ENCODE assay signal across 1 cellular context in genomic region chr11:126561327-126561893, GRCh38.
A peak's percentile ranks its signal among the peaks of the same experiment; 100 is the strongest.
TF ChIP-seq lines count a peak whose summit lies in the region.

No MANE protein-coding gene starts in this region.

TF ChIP-seq in HepG2, 621 proteins besides CTCF, POLR2A, EP300 and RAD21 (continued from another document and continues in another):
- no peak for TF ChIP-seq PBX2 (CRISPR knock-in tag; IDR thresholded peaks at IDR 0.05)
- TF ChIP-seq TFE3 (CRISPR knock-in tag; IDR thresholded peaks at IDR 0.05), result peak; percentile 57; the same call in 1 of the 2 replicates
- TF ChIP-seq ZNF331 (CRISPR knock-in tag; IDR thresholded peaks at IDR 0.05), result peak; percentile 61; the same call in 1 of the 2 replicates
- TF ChIP-seq MAX (IDR thresholded peaks at IDR 0.05), result no peak
- TF ChIP-seq AFF4 (CRISPR knock-in tag; IDR thresholded peaks at IDR 0.05), result no peak
- TF ChIP-seq ZNF264 (CRISPR knock-in tag; IDR thresholded peaks at IDR 0.05), result peak; percentile 38; the same call in 1 of the 2 replicates
- no peak for TF ChIP-seq ZNF3 (CRISPR knock-in tag; IDR thresholded peaks at IDR 0.05)
- TF ChIP-seq SNRNP70 (IDR thresholded peaks at IDR 0.05; ENCODE audit: low read depth, low read length), result no peak
- TF ChIP-seq SIX4 (CRISPR knock-in tag; IDR thresholded peaks at IDR 0.05), result peak; percentile 49; the same call in 1 of the 2 replicates
- TF ChIP-seq CREM (IDR thresholded peaks at IDR 0.05), result no peak
- no peak for TF ChIP-seq CREM (CRISPR knock-in tag; IDR thresholded peaks at IDR 0.05)
- TF ChIP-seq TP53 (CRISPR knock-in tag; conservative IDR thresholded peaks at IDR 0.05), result no peak
- no peak for TF ChIP-seq ZKSCAN5 (CRISPR knock-in tag; IDR thresholded peaks at IDR 0.05)
- peak; percentile 97 for TF ChIP-seq WIZ (CRISPR knock-in tag; IDR thresholded peaks at IDR 0.05)
- no peak for TF ChIP-seq FOXO1 (CRISPR knock-in tag; IDR thresholded peaks at IDR 0.05)
- no peak for TF ChIP-seq SP4 (CRISPR knock-in tag; IDR thresholded peaks at IDR 0.05)
- no peak for TF ChIP-seq KDM3A (CRISPR knock-in tag; IDR thresholded peaks at IDR 0.05; ENCODE audit: low read depth)
- no peak for TF ChIP-seq BRF2 (CRISPR knock-in tag; IDR thresholded peaks at IDR 0.05)
- no peak for TF ChIP-seq XBP1 (CRISPR knock-in tag; IDR thresholded peaks at IDR 0.05)
- TF ChIP-seq ZFY (CRISPR knock-in tag; IDR thresholded peaks at IDR 0.05), result no peak
- no peak for TF ChIP-seq ZNF362 (CRISPR knock-in tag; IDR thresholded peaks at IDR 0.05; ENCODE audit: borderline replicate concordance)
- 0 out of 2 replicates have a peak, but pooled peaks have one; percentile 52 for TF ChIP-seq HMG20B (CRISPR knock-in tag; conservative IDR thresholded peaks at IDR 0.05)
- no peak for TF ChIP-seq SMARCC2 (IDR thresholded peaks at IDR 0.05)
- no peak for TF ChIP-seq PHF8 (CRISPR knock-in tag; IDR thresholded peaks at IDR 0.05)
- no peak for TF ChIP-seq FOXA3 (CRISPR knock-in tag; IDR thresholded peaks at IDR 0.05)
- no peak for TF ChIP-seq SOX13 (IDR thresholded peaks at IDR 0.05)
- 0 out of 4 replicates have a peak, but pooled peaks of 1 of the 2 experiments have one; percentile 16 for TF ChIP-seq SOX13 (CRISPR knock-in tag; conservative IDR thresholded peaks at IDR 0.05 in 1 of 2, IDR thresholded peaks at IDR 0.05 in 1 of 2)
- no peak for TF ChIP-seq SETDB1 (CRISPR knock-in tag; IDR thresholded peaks at IDR 0.05; ENCODE audit: borderline replicate concordance)
- TF ChIP-seq ZNF720 (CRISPR knock-in tag; IDR thresholded peaks at IDR 0.05), result no peak
- TF ChIP-seq ELF3 (CRISPR knock-in tag; IDR thresholded peaks at IDR 0.05), result no peak
- no peak for TF ChIP-seq PHB2 (IDR thresholded peaks at IDR 0.05; ENCODE audit: partially characterized antibody)
- no peak for TF ChIP-seq MYNN (CRISPR knock-in tag; IDR thresholded peaks at IDR 0.05; ENCODE audit: low read depth)
- no peak for TF ChIP-seq TAF15 (IDR thresholded peaks at IDR 0.05; ENCODE audit: low read depth, low read length, poor library complexity, severe bottlenecking)
- no peak for TF ChIP-seq CREBL2 (CRISPR knock-in tag; IDR thresholded peaks at IDR 0.05; ENCODE audit: borderline replicate concordance)
- peak; percentile 40; the same call in 1 of the 2 replicates for TF ChIP-seq ZNF841 (CRISPR knock-in tag; IDR thresholded peaks at IDR 0.05; ENCODE audit: borderline replicate concordance)
- TF ChIP-seq JUNB (CRISPR knock-in tag; IDR thresholded peaks at IDR 0.05; ENCODE audit: borderline replicate concordance), result 0 out of 2 replicates have a peak, but pooled peaks have one; percentile 54
- no peak for TF ChIP-seq ZNF225 (CRISPR knock-in tag; IDR thresholded peaks at IDR 0.05)
- no peak for TF ChIP-seq CEBPG (CRISPR knock-in tag; IDR thresholded peaks at IDR 0.05)
- TF ChIP-seq HMGXB3 (CRISPR knock-in tag; IDR thresholded peaks at IDR 0.05; ENCODE audit: borderline replicate concordance), result 0 out of 2 replicates have a peak, but pooled peaks have one; percentile 46
- TF ChIP-seq ZNF446 (CRISPR knock-in tag; IDR thresholded peaks at IDR 0.05), result no peak
- no peak for TF ChIP-seq SUZ12 (IDR thresholded peaks at IDR 0.05; ENCODE audit: low read depth, low read length)
- no peak for TF ChIP-seq FOXO4 (CRISPR knock-in tag; conservative IDR thresholded peaks at IDR 0.05)
- TF ChIP-seq ZNF24 (IDR thresholded peaks at IDR 0.05), result no peak
- TF ChIP-seq ZNF780A (CRISPR knock-in tag; IDR thresholded peaks at IDR 0.05), result no peak
- peak; percentile 67; the same call in 1 of the 2 replicates for TF ChIP-seq MIXL1 (CRISPR knock-in tag; IDR thresholded peaks at IDR 0.05)
- TF ChIP-seq NFE2 (CRISPR knock-in tag; IDR thresholded peaks at IDR 0.05), result no peak
- no peak for TF ChIP-seq JARID2 (CRISPR knock-in tag; IDR thresholded peaks at IDR 0.05; ENCODE audit: insufficient replicate concordance)
- no peak for TF ChIP-seq CHD4 (IDR thresholded peaks at IDR 0.05; ENCODE audit: borderline replicate concordance, low read length)
- TF ChIP-seq RAD51 (IDR thresholded peaks at IDR 0.05; ENCODE audit: borderline replicate concordance), result no peak
- TF ChIP-seq SALL1 (CRISPR knock-in tag; IDR thresholded peaks at IDR 0.05), result 0 out of 2 replicates have a peak, but pooled peaks have one; percentile 16
- TF ChIP-seq NKX3-1 (CRISPR knock-in tag; IDR thresholded peaks at IDR 0.05), result peak; percentile 50; the same call in 1 of the 2 replicates
- TF ChIP-seq BORCS8-MEF2B (CRISPR knock-in tag; IDR thresholded peaks at IDR 0.05), result 0 out of 2 replicates have a peak, but pooled peaks have one; percentile 57
- peak; percentile 83 for TF ChIP-seq ZSCAN9 (CRISPR knock-in tag; IDR thresholded peaks at IDR 0.05; ENCODE audit: borderline replicate concordance)
- no peak for TF ChIP-seq HCFC1 (IDR thresholded peaks at IDR 0.05; ENCODE audit: low read depth, low read length)
- TF ChIP-seq EHMT2 (IDR thresholded peaks at IDR 0.05; ENCODE audit: borderline replicate concordance, low read depth, low read length), result peak; percentile 89; the same call in 1 of the 2 replicates
- TF ChIP-seq ZNF781 (CRISPR knock-in tag; IDR thresholded peaks at IDR 0.05; ENCODE audit: borderline replicate concordance, not compliant biosample characterization), result peak; percentile 21
- no peak for TF ChIP-seq ARID3A (IDR thresholded peaks at IDR 0.05; ENCODE audit: low read depth, low read length)
